8 cellular contexts compared by ENCODE assay signal in genomic region chr9:33140406-33141360, GRCh38. TPM values are rescaled to one million over a fixed set of nuclear protein-coding genes. Genes with fewer than 3 reads are reported as not detected.
A peak's percentile ranks its signal among the peaks of the same experiment; 100 is the strongest.
DNase-seq lines count a peak whose midpoint lies in the region; ATAC-seq, FAIRE-seq and TF ChIP-seq lines count a peak whose summit lies in the region.

No MANE protein-coding gene starts in this region.

- H2AFZ ChIP-seq in GM12878 (ENCODE audit: control insufficient read depth, low read depth, low read length), result peak overlapping the region; percentile 18; the same call in 1 of the 2 replicates

- POLR2A ChIA-PET in GM12878 (lab: Charles Lee), result interaction anchor here (0.8 to 6.0 kb wide), 7 partner anchors 11 to 86 kb away, joined by 3 to 73 read pairs (median 5); partner anchors contain the start of gene B4GALT1

- H3K4me1 Mint-ChIP-seq in nephron progenitor cell, result peaks cover 77% of the 10 kb centered on the region

- CTCF ChIA-PET in GM12878 (lab: Yijun Ruan, JAX), result interaction anchor here (0.7 to 7.5 kb wide), 9 partner anchors 11 to 86 kb away, joined by 3 to 58 read pairs (median 3); no protein-coding TSS in a partner anchor

- no peak for TF ChIP-seq RAD21 in GM12878 (IDR thresholded peaks at IDR 0.05; ENCODE audit: insufficient read depth, low read depth, low read length)

- no peaks in the 10 kb centered on the region for H3K36me3 Mint-ChIP-seq in nephron progenitor cell (ENCODE audit: low read depth)

- ATAC-seq in GM21717 (IDR thresholded peaks at IDR 0.05; ENCODE audit: unreplicated experiment), result peak; percentile 29
- ATAC-seq in GM12878, result peak; percentile 13
- no peak for ATAC-seq in HG03196 (IDR thresholded peaks at IDR 0.05; ENCODE audit: unreplicated experiment)
- no peak for ATAC-seq in GM18511 (IDR thresholded peaks at IDR 0.05; ENCODE audit: unreplicated experiment)

- H3K27me3 Mint-ChIP-seq in nephron progenitor cell (ENCODE audit: low read depth, poor library complexity), result no peaks in the 10 kb centered on the region

- no peak for TF ChIP-seq EP300 in GM12878 (IDR thresholded peaks at IDR 0.05; ENCODE audit: borderline replicate concordance in 1 of 2, control insufficient read depth in 1 of 2, low read depth in 2 of 2, low read length in 2 of 2)

- H3K4me1 ChIP-seq in BLaER1 treated with 17β-estradiol and CSF1 and Interleukin-3, amounts not matched to agents 10 nM and 100 nM, result peaks cover 100% of the 10 kb centered on the region in 10 experiments
- peaks cover 99% of the 10 kb centered on the region for H3K4me1 ChIP-seq in GM12878 (ENCODE audit: control insufficient read depth, insufficient read depth, low read length)

- RAD21 ChIA-PET in GM12878 (lab: Charles Lee; ENCODE audit: unreplicated experiment), result interaction anchor here (0.9 to 3.9 kb wide), 11 partner anchors 10 to 85 kb away, joined by 3 to 14 read pairs (median 6); partner anchors contain the start of gene B4GALT1

- no peak for FAIRE-seq in GM12878 (lab: Jason Lieb, UNC)

- H3K27ac ChIP-seq in BLaER1 treated with 17β-estradiol and CSF1 and Interleukin-3, amounts not matched to agents 10 nM and 100 nM, result peak overlapping the region in 9 of 11 experiments; percentile 22 to 96 (median 76); a peak in 17 of 22 replicates
- peak overlapping the region; percentile 85 for H3K27ac ChIP-seq in GM12878 (ENCODE audit: control insufficient read depth, insufficient read depth)

- no peaks in the 10 kb centered on the region for H3K9me3 Mint-ChIP-seq in nephron progenitor cell

- peak overlapping the region; percentile 13 for H3K4me3 Mint-ChIP-seq in nephron progenitor cell

- peaks cover 0 to 100% (median 0%) of the 10 kb centered on the region in 11 experiments; a peak in 10 of 22 replicates for H4K20me1 ChIP-seq in BLaER1 treated with 17β-estradiol and CSF1 and Interleukin-3, amounts not matched to agents 10 nM and 100 nM
- H4K20me1 ChIP-seq in GM12878 (ENCODE audit: control insufficient read depth, insufficient read depth), result no peaks in the 10 kb centered on the region

- intact Hi-C loops in GM12878 (cut with micrococcal nuclease; ENCODE audit: unreplicated experiment), result no loop called here

- WGBS in GM12878 (ENCODE audit: insufficient coverage, insufficient replicate concordance, low lambda C conversion rate, missing lambda C conversion rate), result 6% methylated on average over 9 of the region's 9 CpGs

- H3K27me3 ChIP-seq in BLaER1 treated with 17β-estradiol and CSF1 and Interleukin-3, amounts not matched to agents 10 nM and 100 nM, result no peaks in the 10 kb centered on the region
- no peaks in the 10 kb centered on the region for H3K27me3 ChIP-seq in GM12878 (replicated peaks in 1 of 2; ENCODE audit: control insufficient read depth in 2 of 2, insufficient read depth in 2 of 2, low read length in 1 of 2)

- SMC1A ChIA-PET in GM12878 (lab: Charles Lee; ENCODE audit: uncharacterized antibody, unreplicated experiment), result interaction anchor here (0.6 to 12.9 kb wide), 10 partner anchors 8 to 86 kb away, joined by 3 to 172 read pairs (median 6); partner anchors contain the start of gene B4GALT1

- in situ Hi-C loops in GM12878 (cut with MboI), result no loop called here

- no TSS peak for BruUV-seq in GM12878 (replicated peaks; lab: Mats Ljungman, UMichigan)

- H3K9ac ChIP-seq in BLaER1 treated with 17β-estradiol and CSF1 and Interleukin-3, amounts not matched to agents 10 nM and 100 nM, result peak overlapping the region in 8 of 11 experiments; percentile 11 to 60 (median 23); a peak in 10 of 22 replicates
- H3K9ac ChIP-seq in GM12878 (ENCODE audit: control insufficient read depth, insufficient read depth, low read length), result peak overlapping the region; percentile 51

- no peaks in the 10 kb centered on the region for H3K9me3 ChIP-seq in BLaER1 treated with 17β-estradiol and CSF1 and Interleukin-3, amounts not matched to agents 10 nM and 100 nM (replicated peaks in 1 of 11)
- no peaks in the 10 kb centered on the region for H3K9me3 ChIP-seq in GM12878 (replicated peaks; ENCODE audit: control insufficient read depth, insufficient read depth, low read length)

- TF ChIP-seq CTCF in GM12878 (IDR thresholded peaks at IDR 0.05 in 2 of 3, conservative IDR thresholded peaks at IDR 0.05 in 1 of 3; ENCODE audit: control insufficient read depth in 2 of 3, extremely low read depth in 1 of 3, insufficient read depth in 1 of 3, low read depth in 3 of 3, low read length in 3 of 3) (no peak), nephron progenitor cell (IDR thresholded peaks at IDR 0.05) (no peak)

- peak overlapping the region; percentile 96 for H3K27ac Mint-ChIP-seq in nephron progenitor cell

- no peak overlapping the region for H3K4me3 ChIP-seq in BLaER1 treated with 17β-estradiol and CSF1 and Interleukin-3, amounts not matched to agents 10 nM and 100 nM
- H3K4me3 ChIP-seq in GM12878, result no peak overlapping the region; the same call in 1 of the 2 replicates

- TF ChIP-seq POLR2A in GM12878 (IDR thresholded peaks at IDR 0.05; ENCODE audit: low read depth, low read length), result no peak

- H3K79me2 ChIP-seq in GM12878 (ENCODE audit: control insufficient read depth, insufficient read depth, low read length), result peaks cover 94% of the 10 kb centered on the region

- peak overlapping the region; percentile 73 to 95 (median 91) for H3K4me2 ChIP-seq in BLaER1 treated with 17β-estradiol and CSF1 and Interleukin-3, amounts not matched to agents 10 nM and 100 nM
- H3K4me2 ChIP-seq in GM12878 (ENCODE audit: control insufficient read depth, insufficient read depth), result peak overlapping the region; percentile 86

- H3K36me3 ChIP-seq in BLaER1 treated with 17β-estradiol and CSF1 and Interleukin-3, amounts not matched to agents 10 nM and 100 nM, result peaks cover 0 to 38% (median 5%) of the 10 kb centered on the region in 11 experiments; a peak in 7 of 22 replicates
- peaks cover 0 to 3% of the 10 kb centered on the region in 2 experiments for H3K36me3 ChIP-seq in GM12878 (ENCODE audit: control insufficient read depth in 2 of 2, insufficient read depth in 2 of 2, low read length in 1 of 2)

- DNase-seq in GM12878 (ENCODE audit: low read depth, low spot score) (no peak), nephron progenitor cell (no peak), DMS53 (lab: John Stamatoyannopoulos, UW) (no peak), NCI-H446 (lab: John Stamatoyannopoulos, UW) (no peak)

TF ChIP-seq in GM12878, 131 proteins besides CTCF, POLR2A, EP300 and RAD21 (continues in another document):
- TF ChIP-seq PBX3 (IDR thresholded peaks at IDR 0.05; ENCODE audit: insufficient replicate concordance, low read depth, low read length) (no peak), USF2 (IDR thresholded peaks at IDR 0.05; ENCODE audit: borderline replicate concordance, low read depth, low read length) (no peak)

RNA-seq across cellular contexts. Expression of gene B4GALT1, which starts 26.5 kb away (rescaled TPM):
- 47.6 and 51.1 TPM in 2 replicates for total RNA-seq in GM12878 (2013; cell fraction: nucleolus; rRNA removed)
- total RNA-seq in GM12878 (2014; rRNA removed) (23.4 and 24.2 TPM in 2 replicates), GM12878 (2014; rRNA removed; fragmentation: Illumina TruSeq; extraction: Trizol) (12.7 and 15.3 TPM in 2 replicates), GM12878 (2021) (77.5 and 79.0 TPM in 2 replicates)
- 50.1 TPM for polyA plus RNA-seq in GM12878 (2011; ENCODE audit: low read depth)
- polyA plus RNA-seq in GM12878 (2011; rRNA removed) (29.6 and 36.5 TPM in 2 replicates), GM12878 (2014; fragmentation: Illumina TruSeq; extraction: Trizol) (66.7 and 68.8 TPM in 2 replicates), GM12878 (2014; fragmentation: Nextera tagmentation; extraction: Ambion mirVana) (10 to 100 TPM; 22.4 to 23.3 TPM), GM12878 (2014; rRNA removed) (42.6 and 45.5 TPM in 2 replicates), GM12878 (2016; fragmentation: Nextera tagmentation; extraction: Ambion mirVana) (10 to 100 TPM; 50.2 to 50.8 TPM)
- polyA plus RNA-seq in GM12878 (2011; cell fraction: cytosol; rRNA removed), result 36.7 and 49.7 TPM in 2 replicates
- 16.8 and 18.8 TPM in 2 replicates for polyA plus RNA-seq in GM12878 (2011; cell fraction: nucleus; rRNA removed)
- polyA plus RNA-seq in GM12878 (2012), result 58.2 and 65.9 TPM in 2 replicates
- 48.3 and 58.3 TPM in 2 replicates for polyA minus RNA-seq in GM12878 (2011; rRNA and poly(A)+ RNA removed)
- polyA minus RNA-seq in GM12878 (2011; cell fraction: cytosol; rRNA and poly(A)+ RNA removed), result 25.8 and 27.2 TPM in 2 replicates
- 10.3 and 16.8 TPM in 2 replicates for polyA minus RNA-seq in GM12878 (2011; cell fraction: nucleus; rRNA and poly(A)+ RNA removed)

Comparison
In these comparisons a context has a peak if more than half of its experiments do, and no peak if none do; other contexts are left out.
1. ATAC-seq: peak in GM21717 (single experiment) and GM12878 (single experiment); none in HG03196 (single experiment) and GM18511 (single experiment).